In the genomic region with DNA sequence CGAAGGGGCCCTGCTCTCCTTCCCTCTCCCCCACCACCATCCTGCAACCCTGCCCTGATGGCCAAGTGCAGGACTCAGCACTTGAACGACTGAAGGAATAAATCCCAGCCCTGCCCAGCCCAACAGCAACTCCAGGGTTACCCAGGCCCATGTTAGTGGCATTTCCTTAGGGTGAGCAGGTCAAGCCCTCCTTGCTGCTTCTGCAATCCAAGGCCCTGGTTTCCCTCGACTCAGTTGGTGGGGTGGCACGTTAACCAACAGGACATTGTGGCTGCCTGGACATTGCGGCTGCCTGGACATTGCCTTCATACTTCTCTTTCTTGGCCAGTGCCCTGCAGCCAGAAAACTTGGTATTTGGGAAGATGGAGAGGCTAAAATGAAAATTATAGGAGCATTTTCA, we compare ENCODE assay signal across 29 cellular contexts.
"Had no signal": no experiment of that assay in that cellular context is flagged by ENCODE, and none has a peak within 500 bp of the region (broad histone marks: within the 10 kb centered on the region; RNA-seq: fewer than 3 reads in every experiment).

No MANE protein-coding gene starts in this region.

- H3K9ac ChIP-seq: neural progenitor cell, parathyroid adenoma had no signal

- H3K27me3 ChIP-seq: neural progenitor cell, ovary, right lobe of liver, thyroid gland, uterus had no signal

- H3K4me3 ChIP-seq: neural progenitor cell, ovary, psoas muscle, right lobe of liver, sigmoid colon, stomach, suprapubic skin, thoracic aorta, thyroid gland, tibial nerve, upper lobe of right lung, uterus had no signal

- H3K36me3 Mint-ChIP-seq: natural killer cell; neural progenitor cell; stimulated activated effector memory CD8-positive, alpha-beta T cell treated with anti-CD3 and anti-CD28 coated beads, Interleukin-12 subunit alpha, Interleukin-12 subunit beta, amount 100 ng/mL, for 72 hours; stimulated activated naive B cell treated with anti-CD40 and anti-IgM and Interleukin-4, amounts not matched to agents 10 μg/mL and 1 μg/mL and 100 μg/mL, for 72 hours; type B pancreatic cell had no signal

- H3K9me3 ChIP-seq: ovary, psoas muscle, right lobe of liver, sigmoid colon, suprapubic skin, thoracic aorta, thyroid gland, tibial nerve, upper lobe of right lung, uterus had no signal

- FAIRE-seq: small intestine had no signal

- H3K27ac Mint-ChIP-seq: naive thymus-derived CD4-positive, alpha-beta T cell; natural killer cell; nephron; neural progenitor cell; progenitor cell of endocrine pancreas; stimulated activated effector memory CD8-positive, alpha-beta T cell treated with anti-CD3 and anti-CD28 coated beads, Interleukin-12 subunit alpha, Interleukin-12 subunit beta, amount 100 ng/mL, for 72 hours; stimulated activated naive B cell treated with anti-CD40 and anti-IgM and Interleukin-4, amounts not matched to agents 10 μg/mL and 1 μg/mL and 100 μg/mL, for 72 hours; stimulated activated naive CD8-positive, alpha-beta T cell treated with anti-CD3 and anti-CD28 coated beads, Interleukin-15, Interleukin-2, amounts not matched to agents 100 ng/mL and 50 ng/mL, for 24 hours; type B pancreatic cell had no signal

- H3K4me1 ChIP-seq: parathyroid adenoma, psoas muscle, right lobe of liver, sigmoid colon, thyroid gland, tibial nerve, upper lobe of right lung, uterus had no signal

- H3K4me1 Mint-ChIP-seq: natural killer cell; stimulated activated effector memory CD8-positive, alpha-beta T cell treated with anti-CD3 and anti-CD28 coated beads, Interleukin-12 subunit alpha, Interleukin-12 subunit beta, amount 100 ng/mL, for 72 hours; stimulated activated naive B cell treated with anti-CD40 and anti-IgM and Interleukin-4, amounts not matched to agents 10 μg/mL and 1 μg/mL and 100 μg/mL, for 72 hours had no signal

- H3K4me3 Mint-ChIP-seq: naive thymus-derived CD4-positive, alpha-beta T cell; natural killer cell; nephron; neural progenitor cell; stimulated activated effector memory CD8-positive, alpha-beta T cell treated with anti-CD3 and anti-CD28 coated beads, Interleukin-12 subunit alpha, Interleukin-12 subunit beta, amount 100 ng/mL, for 72 hours; stimulated activated naive B cell treated with anti-CD40 and anti-IgM and Interleukin-4, amounts not matched to agents 10 μg/mL and 1 μg/mL and 100 μg/mL, for 72 hours; stimulated activated naive CD8-positive, alpha-beta T cell treated with anti-CD3 and anti-CD28 coated beads, Interleukin-15, Interleukin-2, amounts not matched to agents 100 ng/mL and 50 ng/mL, for 24 hours; type B pancreatic cell had no signal

- DNase-seq: naive thymus-derived CD4-positive, alpha-beta T cell; natural killer cell; occipital lobe; ovary; psoas muscle; right cardiac atrium; right lobe of liver; sigmoid colon; small intestine; stimulated activated CD4-positive, alpha-beta T cell treated with anti-CD3 and anti-CD28 coated beads, Interleukin-15, amount 100 ng/mL, for 24 hours; stimulated activated CD4-positive, alpha-beta T cell treated with anti-CD3 and anti-CD28 coated beads, Interleukin-2, amount 100 ng/mL, for 24 hours; stimulated activated CD4-positive, alpha-beta T cell treated with anti-CD3 and anti-CD28 coated beads, Interleukin-2, amount 100 ng/mL, for 48 hours; stimulated activated CD4-positive, alpha-beta T cell treated with anti-CD3 and anti-CD28 coated beads, Interleukin-4, amount 100 ng/mL, for 24 hours; stimulated activated naive B cell treated with anti-CD40 and anti-IgM and Interleukin-4, amounts not matched to agents 10 μg/mL and 1 μg/mL and 100 μg/mL, for 72 hours; stimulated activated naive CD4-positive, alpha-beta T cell treated with Interleukin-2 at 50 U/mL for 16 hours; stomach; thyroid gland; upper lobe of right lung; uterus had no signal

- H3K27ac ChIP-seq: neural progenitor cell, ovary, parathyroid adenoma, psoas muscle, right lobe of liver, sigmoid colon, stomach, suprapubic skin, thoracic aorta, thyroid gland, tibial nerve, upper lobe of right lung, uterus had no signal

- ATAC-seq: naive thymus-derived CD4-positive, alpha-beta T cell; natural killer cell; psoas muscle; right cardiac atrium; right lobe of liver; stimulated activated effector memory CD8-positive, alpha-beta T cell treated with anti-CD3 and anti-CD28 coated beads, Interleukin-12 subunit alpha, Interleukin-12 subunit beta, amount 100 ng/mL, for 72 hours; stimulated activated naive B cell treated with anti-CD40 and anti-IgM and Interleukin-4, amounts not matched to agents 10 μg/mL and 1 μg/mL and 100 μg/mL, for 72 hours; upper lobe of right lung had no signal

- H3K36me3 ChIP-seq: neural progenitor cell, ovary, right lobe of liver, sigmoid colon, stomach, suprapubic skin, thoracic aorta, thyroid gland, tibial nerve, upper lobe of right lung, uterus had no signal

- H3K9me3 Mint-ChIP-seq: natural killer cell; neural progenitor cell; stimulated activated effector memory CD8-positive, alpha-beta T cell treated with anti-CD3 and anti-CD28 coated beads, Interleukin-12 subunit alpha, Interleukin-12 subunit beta, amount 100 ng/mL, for 72 hours; stimulated activated naive CD8-positive, alpha-beta T cell treated with anti-CD3 and anti-CD28 coated beads, Interleukin-15, Interleukin-2, amounts not matched to agents 100 ng/mL and 50 ng/mL, for 24 hours; type B pancreatic cell had no signal
